In the genomic region with DNA sequence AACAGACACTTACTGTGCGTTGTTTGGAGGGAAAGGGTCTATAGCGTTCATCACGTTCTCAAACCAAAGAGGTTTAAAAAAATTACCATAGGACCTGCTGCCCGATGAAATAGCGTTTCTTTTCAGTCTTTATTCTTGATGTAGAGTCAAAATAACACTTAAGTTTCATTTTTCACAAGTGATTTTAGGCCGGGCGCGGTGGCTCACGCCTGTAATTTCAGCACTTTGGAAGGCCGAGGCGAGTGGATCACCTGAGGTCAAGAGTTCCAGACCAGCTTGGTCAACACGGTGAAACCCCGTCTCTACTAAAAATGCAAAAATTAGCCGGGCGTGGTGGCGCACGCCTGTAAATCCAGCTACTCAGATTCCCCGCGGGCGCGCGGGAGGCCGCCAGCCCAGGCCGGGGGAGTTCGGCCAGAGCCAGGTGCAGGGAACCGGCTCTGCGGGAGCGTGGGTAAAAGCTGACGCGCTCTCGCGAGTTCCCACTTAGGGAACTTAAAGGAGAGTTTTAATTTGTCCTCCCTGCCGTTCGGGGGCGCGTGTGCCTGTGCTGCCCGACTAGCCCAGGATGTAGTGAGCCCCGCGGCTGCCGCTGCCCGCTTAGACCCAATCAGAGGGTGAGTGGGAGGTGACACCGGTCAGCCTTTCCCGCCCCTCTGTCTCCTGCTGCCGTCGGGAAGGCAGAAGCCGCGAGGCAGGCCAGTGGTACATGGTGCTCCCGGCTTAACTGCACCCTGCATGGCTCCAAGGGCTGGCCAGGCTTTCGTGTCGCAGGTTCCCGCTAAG, we compare ENCODE assay signal across 8 cellular contexts. TPM values are rescaled to one million over a fixed set of nuclear protein-coding genes. Genes with fewer than 3 reads are reported as not detected.
DNase-seq lines count a peak whose midpoint lies in the region; ATAC-seq and TF ChIP-seq lines count a peak whose summit lies in the region.

No MANE protein-coding gene starts in this region.

- H3K36me3 Mint-ChIP-seq in naive B cell: no peaks in the 10 kb centered on the region
- no peaks in the 10 kb centered on the region for H3K36me3 Mint-ChIP-seq in stimulated activated memory B cell treated with anti-CD40 and anti-IgM and Interleukin-4, amounts not matched to agents 10 μg/mL and 1 μg/mL and 100 μg/mL, for 72 hours

- peaks cover 22% of the 10 kb centered on the region for H4K20me1 ChIP-seq in Loucy (ENCODE audit: insufficient read depth, low read length, poor library complexity, severe bottlenecking)

- WGBS in esophagus, 2 donors: 4 to 10% methylated on average over 51 of the region's 51 CpGs

- H3K27ac Mint-ChIP-seq in naive B cell: peak overlapping the region; percentile 79 to 98 (median 95)
- peak overlapping the region; percentile 92 for H3K27ac Mint-ChIP-seq in stimulated activated memory B cell treated with anti-CD40 and anti-IgM and Interleukin-4, amounts not matched to agents 10 μg/mL and 1 μg/mL and 100 μg/mL, for 72 hours

- no peaks in the 10 kb centered on the region for H3K9me3 ChIP-seq in Loucy (ENCODE audit: insufficient read depth, low read depth, low read length)
- no peaks in the 10 kb centered on the region for H3K9me3 ChIP-seq in esophagus (ENCODE audit: control insufficient read depth in 2 of 2, insufficient read depth in 1 of 2, low read depth in 1 of 2, low read length in 1 of 2)

- no peaks in the 10 kb centered on the region for H3K27me3 Mint-ChIP-seq in naive B cell
- no peaks in the 10 kb centered on the region for H3K27me3 Mint-ChIP-seq in stimulated activated memory B cell treated with anti-CD40 and anti-IgM and Interleukin-4, amounts not matched to agents 10 μg/mL and 1 μg/mL and 100 μg/mL, for 72 hours

- peak; percentile 54 for ATAC-seq in GM21529 (IDR thresholded peaks at IDR 0.05; ENCODE audit: unreplicated experiment)
- peak; percentile 61 to 65 for ATAC-seq in naive B cell (ENCODE audit: low read depth in 2 of 2)
- ATAC-seq in stimulated activated memory B cell treated with anti-CD40 and anti-IgM and Interleukin-4, amounts not matched to agents 10 μg/mL and 1 μg/mL and 100 μg/mL, for 72 hours: peak; percentile 74

- H3K4me2 ChIP-seq in Loucy (ENCODE audit: low read depth, low read length, poor library complexity, severe bottlenecking): peak overlapping the region; percentile 68

- H2AFZ ChIP-seq in Loucy (ENCODE audit: low read length): peak overlapping the region; percentile 99

- H3K9me3 Mint-ChIP-seq in naive B cell: no peaks in the 10 kb centered on the region
- H3K9me3 Mint-ChIP-seq in stimulated activated memory B cell treated with anti-CD40 and anti-IgM and Interleukin-4, amounts not matched to agents 10 μg/mL and 1 μg/mL and 100 μg/mL, for 72 hours: no peaks in the 10 kb centered on the region

- DNase-seq in DMS114 treated with DMSO at 0.1 percent for 48 hours (lab: John Stamatoyannopoulos, UW; ENCODE audit: unreplicated experiment) (peak; percentile 82), activated T-cell treated with anti-CD3 and anti-CD28 coated beads for 48 hours (ENCODE audit: low read depth) (peak; percentile 53), naive B cell (peak; percentile 62), COLO829 (ENCODE audit: low spot score) (no peak)

- no peaks in the 10 kb centered on the region for H3K36me3 ChIP-seq in Loucy (ENCODE audit: insufficient read depth, low read length)
- no peaks in the 10 kb centered on the region for H3K36me3 ChIP-seq in esophagus (ENCODE audit: control insufficient read depth in 2 of 2, insufficient read depth in 2 of 2, low read length in 1 of 2)

- H3K4me3 Mint-ChIP-seq in naive B cell: peak overlapping the region; percentile 94 to 100 (median 98)
- peak overlapping the region; percentile 91 for H3K4me3 Mint-ChIP-seq in stimulated activated memory B cell treated with anti-CD40 and anti-IgM and Interleukin-4, amounts not matched to agents 10 μg/mL and 1 μg/mL and 100 μg/mL, for 72 hours

- H3K27ac ChIP-seq in esophagus (ENCODE audit: low read depth in 2 of 2, low read length in 1 of 2): peak overlapping the region in 1 of 2 donors; percentile 34

- peaks cover 39% of the 10 kb centered on the region for H3K79me2 ChIP-seq in Loucy (ENCODE audit: insufficient read depth, low read length)

- H3K4me1 Mint-ChIP-seq in naive B cell: peaks cover 19 to 39% (median 29%) of the 10 kb centered on the region in 3 donors
- peaks cover 23% of the 10 kb centered on the region for H3K4me1 Mint-ChIP-seq in stimulated activated memory B cell treated with anti-CD40 and anti-IgM and Interleukin-4, amounts not matched to agents 10 μg/mL and 1 μg/mL and 100 μg/mL, for 72 hours

- H3K4me1 ChIP-seq in Loucy (ENCODE audit: insufficient read depth, low read length, poor library complexity, severe bottlenecking) (peaks cover 23% of the 10 kb centered on the region), esophagus (ENCODE audit: control insufficient read depth in 2 of 2, insufficient read depth in 2 of 2, low read length in 1 of 2) (no peaks in the 10 kb centered on the region)

- peak overlapping the region; percentile 97 for H3K9ac ChIP-seq in Loucy (ENCODE audit: low read depth, low read length, poor library complexity, severe bottlenecking)

- no peaks in the 10 kb centered on the region for H3F3A ChIP-seq in Loucy (ENCODE audit: low read depth)

- no peak for TF ChIP-seq CTCF in Loucy (conservative IDR thresholded peaks at IDR 0.05; ENCODE audit: low read length)

- H3K27me3 ChIP-seq in Loucy (ENCODE audit: insufficient read depth, low read length, poor library complexity, severe bottlenecking): no peaks in the 10 kb centered on the region
- no peaks in the 10 kb centered on the region for H3K27me3 ChIP-seq in esophagus (ENCODE audit: control insufficient read depth in 1 of 2, insufficient read depth in 2 of 2, low read length in 2 of 2)

- H3K4me3 ChIP-seq in Loucy (ENCODE audit: low read length, poor library complexity, severe bottlenecking) (peak overlapping the region; percentile 99), esophagus (ENCODE audit: low read depth in 1 of 2, low read length in 2 of 2) (peak overlapping the region; percentile 68 to 93)

- no peaks in the 10 kb centered on the region for H3K9me2 ChIP-seq in Loucy (replicated peaks; ENCODE audit: low read depth, low read length)

RNA-seq across cellular contexts. Expression of a gene that starts 35.8 kb away (rescaled TPM):
- 1 to 10 TPM; 4.6 to 8.7 TPM for polyA plus RNA-seq in esophagus
- polyA plus RNA-seq in naive B cell (ENCODE audit: low read depth in 6 of 6): 1 to 10 TPM; 2.5 to 5.7 (median 3.8) TPM
